1 cellular context compared by ENCODE assay signal in the genomic region with DNA sequence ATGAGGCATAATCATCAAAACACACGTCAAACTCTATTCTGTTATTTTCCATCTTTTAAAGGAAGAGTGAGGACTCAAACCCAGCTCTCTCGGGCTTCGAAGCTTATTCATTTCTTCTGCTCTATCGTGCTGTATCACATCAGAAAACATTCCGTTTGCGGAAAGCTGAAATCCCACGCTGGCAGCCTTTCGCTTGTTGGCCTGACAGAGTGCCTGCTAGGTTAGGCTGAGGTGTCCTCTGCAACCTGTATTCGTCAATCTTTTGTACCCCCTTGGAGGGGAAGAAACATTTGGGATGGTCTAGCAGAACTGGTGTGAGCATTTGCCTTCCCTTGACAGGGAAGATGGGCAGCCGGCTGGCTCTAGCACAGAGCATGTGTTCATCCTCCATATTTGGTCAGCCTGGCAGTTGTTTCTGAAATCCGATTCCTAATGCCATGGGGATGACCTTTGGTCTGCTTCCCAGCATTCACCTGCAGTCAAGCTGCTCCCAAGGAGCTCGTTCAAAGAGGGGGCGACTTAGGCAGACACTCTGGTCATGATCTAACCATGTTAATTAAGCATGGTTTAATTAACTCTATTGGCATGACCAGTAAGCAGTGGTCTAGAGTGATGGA.
TF ChIP-seq lines count a peak whose summit lies in the region.

No MANE protein-coding gene starts in this region.

TF ChIP-seq in HepG2, 621 proteins besides CTCF, POLR2A, EP300 and RAD21 (continued from another document):
- TF ChIP-seq, protein P1, sequence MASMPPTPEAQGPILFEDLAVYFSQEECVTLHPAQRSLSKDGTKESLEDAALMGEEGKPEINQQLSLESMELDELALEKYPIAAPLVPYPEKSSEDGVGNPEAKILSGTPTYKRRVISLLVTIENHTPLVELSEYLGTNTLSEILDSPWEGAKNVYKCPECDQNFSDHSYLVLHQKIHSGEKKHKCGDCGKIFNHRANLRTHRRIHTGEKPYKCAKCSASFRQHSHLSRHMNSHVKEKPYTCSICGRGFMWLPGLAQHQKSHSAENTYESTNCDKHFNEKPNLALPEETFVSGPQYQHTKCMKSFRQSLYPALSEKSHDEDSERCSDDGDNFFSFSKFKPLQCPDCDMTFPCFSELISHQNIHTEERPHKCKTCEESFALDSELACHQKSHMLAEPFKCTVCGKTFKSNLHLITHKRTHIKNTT (CRISPR knock-in tag; IDR thresholded peaks at IDR 0.05) = no peak
- TF ChIP-seq ATF7 (IDR thresholded peaks at IDR 0.05) (no peak), ATF7 (CRISPR knock-in tag; IDR thresholded peaks at IDR 0.05) (no peak), SIX1 (CRISPR knock-in tag; IDR thresholded peaks at IDR 0.05; ENCODE audit: borderline replicate concordance) (peak; percentile 88; the same call in 1 of the 2 replicates), NKX3-1 (CRISPR knock-in tag; IDR thresholded peaks at IDR 0.05) (0 out of 2 replicates have a peak, but pooled peaks have one; percentile 13), NR2F6 (IDR thresholded peaks at IDR 0.05) (peak; percentile 73), NR2F6 (CRISPR knock-in tag; IDR thresholded peaks at IDR 0.05) (peak; percentile 72), HDAC2 (CRISPR knock-in tag; IDR thresholded peaks at IDR 0.05) (peak; percentile 37; the same call in 1 of the 2 replicates), ZNF614 (CRISPR knock-in tag; IDR thresholded peaks at IDR 0.05; ENCODE audit: borderline replicate concordance) (0 out of 2 replicates have a peak, but pooled peaks have one; percentile 11), SRF (IDR thresholded peaks at IDR 0.05; ENCODE audit: low read depth, low read length) (peak; percentile 92)
